Comparison of ENCODE assay signal across 35 cellular contexts in the genomic region with DNA sequence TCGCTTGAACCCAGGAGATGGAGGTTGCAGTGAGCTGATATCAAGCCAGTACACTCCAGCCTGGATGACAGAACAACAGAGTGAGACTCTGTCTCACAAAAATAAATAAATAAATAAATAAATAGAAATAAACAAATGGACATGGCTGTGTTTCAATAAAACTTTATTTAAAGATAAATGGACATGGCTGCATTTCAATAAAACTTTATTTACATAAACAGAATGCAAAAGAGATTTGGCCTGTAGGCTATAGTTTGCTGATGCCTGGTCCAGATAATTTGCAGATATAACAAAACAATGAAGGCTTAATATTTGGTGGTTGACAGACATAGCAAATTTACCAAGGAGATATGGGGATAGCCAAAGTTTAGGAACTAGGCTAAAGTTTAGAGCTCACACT.
"Had no signal": no experiment of that assay in that cellular context is flagged by ENCODE, and none has a peak within 500 bp of the region (broad histone marks: within the 10 kb centered on the region; RNA-seq: fewer than 3 reads in every experiment).

No MANE protein-coding gene starts in this region.

- H3K4me3 ChIP-seq: MG63 had no signal

- H3K9me3 ChIP-seq: MG63 had no signal

- DNase-seq: Kasumi-1, MG63, MM.1S, NCI-H1048, NCI-H1092, NCI-H1092 treated with DMSO at 0.1 percent for 48 hours, NCI-H1105, NCI-H1105 treated with DMSO at 0.1 percent for 48 hours, NCI-H1417, NCI-H1417 treated with DMSO at 0.1 percent for 48 hours, NCI-H1436, NCI-H1436 treated with DMSO at 0.1 percent for 48 hours, NCI-H146, NCI-H1694, NCI-H1694 treated with DMSO at 0.1 percent for 48 hours, NCI-H187, NCI-H187 treated with DMSO at 0.1 percent for 48 hours, NCI-H1930, NCI-H2029, NCI-H2029 treated with DMSO at 0.1 percent for 48 hours, NCI-H2081, NCI-H2081 treated with DMSO at 0.1 percent for 48 hours, NCI-H2107, NCI-H2171, NCI-H2171 treated with DMSO at 0.1 percent for 48 hours, NCI-H2227 treated with DMSO at 0.1 percent for 48 hours, NCI-H226, NCI-H345, NCI-H446, NCI-H446 treated with DMSO at 0.1 percent for 48 hours, NCI-H510A, NCI-H510A treated with DMSO at 0.1 percent for 48 hours, NCI-H524, NCI-H524 treated with DMSO at 0.1 percent for 48 hours, NCI-H526 had no signal

- H3K36me3 ChIP-seq: MG63 had no signal
